Comparison of ENCODE assay signal across 1 cellular context in genomic region chr9:73155968-73156592, GRCh38.
TF ChIP-seq lines count a peak whose summit lies in the region.

No MANE protein-coding gene starts in this region.

TF ChIP-seq in HEK293, 187 proteins besides CTCF, POLR2A, EP300 and RAD21 (continued from another document and continues in another):
- TF ChIP-seq ZNF518A (tag by site-specific recombination; conservative IDR thresholded peaks at IDR 0.05; ENCODE audit: low read depth), result peak; percentile 88
- TF ChIP-seq ZNF394 (tag by site-specific recombination; IDR thresholded peaks at IDR 0.05; ENCODE audit: borderline replicate concordance), result peak; percentile 92
- TF ChIP-seq ZNF324 (tag by site-specific recombination; IDR thresholded peaks at IDR 0.05), result no peak
- TF ChIP-seq ZNF311 (tag by site-specific recombination; IDR thresholded peaks at IDR 0.05; ENCODE audit: borderline replicate concordance), result no peak
- TF ChIP-seq ZNF48 (tag by site-specific recombination; IDR thresholded peaks at IDR 0.05), result no peak
- TF ChIP-seq PRDM4 (tag by site-specific recombination; IDR thresholded peaks at IDR 0.05), result no peak
- peak; percentile 18; the same call in 1 of the 2 replicates for TF ChIP-seq ZNF654 (tag by site-specific recombination; IDR thresholded peaks at IDR 0.05; ENCODE audit: low read depth)
- no peak for TF ChIP-seq ZNF211 (tag by site-specific recombination; IDR thresholded peaks at IDR 0.05; ENCODE audit: low read depth)
- no peak for TF ChIP-seq BCL11A (tag by site-specific recombination; IDR thresholded peaks at IDR 0.05; ENCODE audit: low read depth)
- TF ChIP-seq MEIS1 (CRISPR knock-in tag; IDR thresholded peaks at IDR 0.05; ENCODE audit: borderline replicate concordance), result no peak
- TF ChIP-seq HIC1 (tag by site-specific recombination; IDR thresholded peaks at IDR 0.05), result no peak
- TF ChIP-seq WT1 (tag by site-specific recombination; IDR thresholded peaks at IDR 0.05), result no peak
- no peak for TF ChIP-seq KLF16 (tag by site-specific recombination; IDR thresholded peaks at IDR 0.05)
- TF ChIP-seq ZNF548 (tag by site-specific recombination; IDR thresholded peaks at IDR 0.05), result no peak
- no peak for TF ChIP-seq ZBTB7A (tag by site-specific recombination; IDR thresholded peaks at IDR 0.05; ENCODE audit: low read depth)
- peak; percentile 76 for TF ChIP-seq ZBTB8A (tag by site-specific recombination; IDR thresholded peaks at IDR 0.05)
- peak; percentile 67 for TF ChIP-seq ZXDB (tag by site-specific recombination; IDR thresholded peaks at IDR 0.05)
- no peak for TF ChIP-seq ZFP3 (tag by site-specific recombination; IDR thresholded peaks at IDR 0.05; ENCODE audit: low read depth)
- no peak for TF ChIP-seq SP3 (tag by site-specific recombination; IDR thresholded peaks at IDR 0.05)
- no peak for TF ChIP-seq ZFP69B (tag by site-specific recombination; IDR thresholded peaks at IDR 0.05)
- TF ChIP-seq ZBTB17 (tag by site-specific recombination; IDR thresholded peaks at IDR 0.05), result no peak
- TF ChIP-seq ZNF529 (tag by site-specific recombination; IDR thresholded peaks at IDR 0.05; ENCODE audit: insufficient replicate concordance), result peak; percentile 10
- TF ChIP-seq ZNF266 (tag by site-specific recombination; IDR thresholded peaks at IDR 0.05; ENCODE audit: low read depth), result no peak
- no peak for TF ChIP-seq ZNF350 (tag by site-specific recombination; IDR thresholded peaks at IDR 0.05)
- peak; percentile 75 for TF ChIP-seq ZNF623 (tag by site-specific recombination; IDR thresholded peaks at IDR 0.05)
- TF ChIP-seq ZNF404 (tag by site-specific recombination; IDR thresholded peaks at IDR 0.05), result no peak
- TF ChIP-seq ATF2 (tag by site-specific recombination; IDR thresholded peaks at IDR 0.05; ENCODE audit: low read depth), result no peak
- no peak for TF ChIP-seq ZNF785 (tag by site-specific recombination; IDR thresholded peaks at IDR 0.05)
- no peak for TF ChIP-seq ZNF157 (tag by site-specific recombination; IDR thresholded peaks at IDR 0.05)
- TF ChIP-seq ZNF629 (tag by site-specific recombination; IDR thresholded peaks at IDR 0.05), result peak; percentile 54
- no peak for TF ChIP-seq ZNF600 (tag by site-specific recombination; IDR thresholded peaks at IDR 0.05)
- TF ChIP-seq ZFP37 (tag by site-specific recombination; IDR thresholded peaks at IDR 0.05), result 0 out of 2 replicates have a peak, but pooled peaks have one; percentile 23
- TF ChIP-seq ZNF664 (tag by site-specific recombination; IDR thresholded peaks at IDR 0.05), result 0 out of 2 replicates have a peak, but pooled peaks have one; percentile 15
- no peak for TF ChIP-seq ZNF658 (tag by site-specific recombination; IDR thresholded peaks at IDR 0.05)
- TF ChIP-seq MZF1 (tag by site-specific recombination; IDR thresholded peaks at IDR 0.05; ENCODE audit: borderline replicate concordance), result no peak
- peak; percentile 85 for TF ChIP-seq ZBTB11 (tag by site-specific recombination; conservative IDR thresholded peaks at IDR 0.05; ENCODE audit: low read depth)
- TF ChIP-seq KLF9 (tag by site-specific recombination; IDR thresholded peaks at IDR 0.05; ENCODE audit: low read depth), result no peak
- TF ChIP-seq AEBP2 (tag by site-specific recombination; IDR thresholded peaks at IDR 0.05; ENCODE audit: borderline replicate concordance), result no peak
- TF ChIP-seq ZNF341 (tag by site-specific recombination; IDR thresholded peaks at IDR 0.05; ENCODE audit: low read depth), result no peak
- peak; percentile 92 for TF ChIP-seq ZNF555 (tag by site-specific recombination; conservative IDR thresholded peaks at IDR 0.05)
- TF ChIP-seq ZNF501 (tag by site-specific recombination; IDR thresholded peaks at IDR 0.05), result peak; percentile 35; the same call in 1 of the 2 replicates
- no peak for TF ChIP-seq GLIS1 (tag by site-specific recombination; IDR thresholded peaks at IDR 0.05)
- TF ChIP-seq ZBTB26 (tag by site-specific recombination; optimal IDR thresholded peaks at IDR 0.05), result no peak
- TF ChIP-seq ZNF677 (tag by site-specific recombination; IDR thresholded peaks at IDR 0.05), result no peak
- no peak for TF ChIP-seq SETDB1 (IDR thresholded peaks at IDR 0.05; ENCODE audit: insufficient read length, low read length)
